Comparison of ENCODE assay signal across 8 cellular contexts in the genomic region with DNA sequence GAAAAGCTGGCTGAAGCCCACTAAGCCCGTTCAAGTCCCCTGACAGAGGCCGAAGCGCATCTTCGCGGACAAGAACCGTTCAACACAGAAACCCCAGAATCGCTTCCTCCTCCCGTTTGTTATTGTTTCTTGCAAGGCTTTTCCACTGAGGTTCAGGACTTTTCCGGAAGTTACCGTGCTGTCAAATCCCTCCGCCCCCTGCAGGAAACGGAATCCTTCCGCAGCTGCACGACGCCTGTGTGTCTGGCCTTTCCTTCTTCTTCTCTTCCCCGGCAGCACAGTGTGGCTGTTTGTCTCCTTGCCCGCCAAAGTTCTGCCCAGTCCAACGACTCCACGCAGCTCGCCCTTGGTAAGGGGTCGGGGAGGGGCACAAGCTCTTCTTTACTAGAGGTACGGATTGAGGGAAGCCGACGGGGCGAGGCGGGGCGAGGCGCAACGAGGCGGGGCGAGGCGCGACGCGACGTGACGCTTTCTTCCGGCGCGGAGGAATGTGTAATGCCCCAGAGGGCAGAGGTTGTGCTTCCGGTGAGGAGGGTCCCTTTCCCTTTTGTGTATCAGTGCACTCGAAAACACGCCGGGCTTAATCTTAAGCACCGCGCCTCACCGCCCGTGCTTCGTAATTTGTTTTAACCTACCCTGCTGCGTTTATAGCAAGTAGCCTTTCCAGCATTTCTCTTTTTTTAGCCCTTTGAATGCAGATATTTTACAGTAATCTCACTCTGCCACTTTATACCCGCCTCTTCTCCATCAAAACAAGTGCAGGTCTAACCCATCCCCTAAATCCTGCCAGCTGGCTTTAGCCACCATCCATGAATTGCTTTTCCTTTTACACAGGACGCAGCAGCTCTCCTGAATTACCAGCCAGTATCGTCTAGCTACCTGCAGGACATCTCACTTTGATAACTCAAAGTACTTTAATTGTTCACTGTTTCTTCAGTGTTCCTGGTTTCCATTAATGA. TPM values are rescaled to one million over a fixed set of nuclear protein-coding genes. Genes with fewer than 3 reads are reported as not detected.
DNase-seq lines count a peak whose midpoint lies in the region; ATAC-seq, FAIRE-seq and TF ChIP-seq lines count a peak whose summit lies in the region.

TSS of gene KDM5A (minus strand) at position 183 of the 959 bp plus-strand sequence. CDS start 229 bp downstream, outside the sequence.

- H3K27ac ChIP-seq in body of pancreas = peak within 1 kb of the TSS; percentile 75 to 93 (median 86)
- H3K27ac ChIP-seq in iPS-18a (ENCODE audit: low read length) = peak within 1 kb of the TSS; percentile 85
- H3K27ac ChIP-seq in small intestine (ENCODE audit: low read depth in 1 of 2, low read length in 1 of 2) = peak within 1 kb of the TSS; percentile 93 to 96

- H3K9me3 ChIP-seq in body of pancreas = no peaks in the 10 kb centered on the region
- H3K9me3 ChIP-seq in iPS-18a (ENCODE audit: control insufficient read depth, low read depth, low read length) = no peaks in the 10 kb centered on the region
- no peaks in the 10 kb centered on the region for H3K9me3 ChIP-seq in small intestine (ENCODE audit: control insufficient read depth, low read depth)

- intact Hi-C loops in body of pancreas (cut with DNase I) = no loop called here

- H3K4me3 ChIP-seq in body of pancreas (peak within 1 kb of the TSS; percentile 57 to 94), iPS-18a (ENCODE audit: low read length) (peak within 1 kb of the TSS; percentile 92), small intestine (ENCODE audit: low read depth in 1 of 2, low read length in 2 of 2) (peak within 1 kb of the TSS; percentile 83 to 100)

- 1 to 2% methylated on average over 36 to 45 of the region's 53 CpGs for WGBS in body of pancreas, 2 donors
- 1% methylated on average over 48 to 53 of the region's 53 CpGs for WGBS in small intestine, 3 donors

- H3K36me3 ChIP-seq in body of pancreas (replicated peaks in 1 of 2; ENCODE audit: insufficient read depth in 1 of 2, low read depth in 2 of 2) (peaks cover 0 to 3% of the 10 kb centered on the region in 2 donors), iPS-18a (ENCODE audit: control insufficient read depth, low read depth, low read length) (peaks cover 2% of the 10 kb centered on the region), small intestine (ENCODE audit: control insufficient read depth in 2 of 2, insufficient read depth in 2 of 2, low read length in 2 of 2) (no peaks in the 10 kb centered on the region)

- H3K9ac ChIP-seq in iPS-18a (ENCODE audit: low read length) = peak within 1 kb of the TSS; percentile 89

- no peak for FAIRE-seq in small intestine (lab: Jason Lieb, UNC)

- peak in 2 of 3 donors; percentile 75 to 76 for TF ChIP-seq POLR2A in body of pancreas (IDR thresholded peaks at IDR 0.05)

- H3K4me1 ChIP-seq in body of pancreas = peaks cover 34% of the 10 kb centered on the region
- peaks cover 13% of the 10 kb centered on the region for H3K4me1 ChIP-seq in iPS-18a (ENCODE audit: control insufficient read depth, low read depth, low read length)
- H3K4me1 ChIP-seq in small intestine (ENCODE audit: control insufficient read depth in 2 of 2, insufficient read depth in 1 of 2, low read depth in 1 of 2, low read length in 1 of 2) = peaks cover 0 to 5% of the 10 kb centered on the region in 2 donors

- peak in 4 of 7 experiments; percentile 5 to 26 (median 16) for TF ChIP-seq CTCF in body of pancreas (IDR thresholded peaks at IDR 0.05)

- H3K27me3 ChIP-seq in body of pancreas (no peaks in the 10 kb centered on the region), iPS-18a (ENCODE audit: control insufficient read depth, insufficient read depth, low read length) (no peaks in the 10 kb centered on the region), small intestine (ENCODE audit: control insufficient read depth in 2 of 2, insufficient read depth in 2 of 2, low read length in 2 of 2) (no peaks in the 10 kb centered on the region)

- DNase-seq in body of pancreas = peak; percentile 87 to 92 (median 90)
- DNase-seq in small intestine = peak; percentile 91
- no peak for DNase-seq in NCI-H1436 (lab: John Stamatoyannopoulos, UW)
- DNase-seq in hippocampal formation (lab: John Stamatoyannopoulos, UW) = no peak

- ATAC-seq in GM18517 (IDR thresholded peaks at IDR 0.05; ENCODE audit: unreplicated experiment) = peak; percentile 85
- ATAC-seq in HG02981 (IDR thresholded peaks at IDR 0.05; ENCODE audit: unreplicated experiment) = peak; percentile 93
- ATAC-seq in SK-N-SH treated with all-trans-retinoic acid at 6 μM for 48 hours = peak; percentile 91
- peak; percentile 99 for ATAC-seq in body of pancreas

TF ChIP-seq in SK-N-SH treated with all-trans-retinoic acid at 6 μM for 48 hours, 23 proteins besides CTCF, POLR2A, EP300 and RAD21:
- TF ChIP-seq ESRRG (CRISPR knock-in tag; IDR thresholded peaks at IDR 0.05) = no peak
- TF ChIP-seq, protein P1, sequence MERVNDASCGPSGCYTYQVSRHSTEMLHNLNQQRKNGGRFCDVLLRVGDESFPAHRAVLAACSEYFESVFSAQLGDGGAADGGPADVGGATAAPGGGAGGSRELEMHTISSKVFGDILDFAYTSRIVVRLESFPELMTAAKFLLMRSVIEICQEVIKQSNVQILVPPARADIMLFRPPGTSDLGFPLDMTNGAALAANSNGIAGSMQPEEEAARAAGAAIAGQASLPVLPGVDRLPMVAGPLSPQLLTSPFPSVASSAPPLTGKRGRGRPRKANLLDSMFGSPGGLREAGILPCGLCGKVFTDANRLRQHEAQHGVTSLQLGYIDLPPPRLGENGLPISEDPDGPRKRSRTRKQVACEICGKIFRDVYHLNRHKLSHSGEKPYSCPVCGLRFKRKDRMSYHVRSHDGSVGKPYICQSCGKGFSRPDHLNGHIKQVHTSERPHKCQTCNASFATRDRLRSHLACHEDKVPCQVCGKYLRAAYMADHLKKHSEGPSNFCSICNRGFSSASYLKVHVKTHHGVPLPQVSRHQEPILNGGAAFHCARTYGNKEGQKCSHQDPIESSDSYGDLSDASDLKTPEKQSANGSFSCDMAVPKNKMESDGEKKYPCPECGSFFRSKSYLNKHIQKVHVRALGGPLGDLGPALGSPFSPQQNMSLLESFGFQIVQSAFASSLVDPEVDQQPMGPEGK (CRISPR knock-in tag; IDR thresholded peaks at IDR 0.05; ENCODE audit: borderline replicate concordance) = peak; percentile 77; the same call in 1 of the 2 replicates
TF ChIP-seq in SK-N-SH treated with all-trans-retinoic acid at 6 μM for 48 hours: peak in this region for 1.

RNA-seq across cellular contexts. Expression of gene KDM5A, which starts in this region (rescaled TPM):
- total RNA-seq in body of pancreas = 10 to 100 TPM; 24.4 to 67.6 TPM
- polyA plus RNA-seq in small intestine = 1 to 10 TPM; 4.1 to 8.3 (median 7.8) TPM

Comparison
In these comparisons a context has a peak if more than half of its experiments do, and no peak if none do; other contexts are left out.
1. DNase-seq: peak in body of pancreas (4 of 4) and small intestine (single experiment); none in NCI-H1436 (single experiment) and hippocampal formation (0 of 2).
2. Peak in every context shown above with its lines, with median percentiles within 50 percentile points of each other: ATAC-seq, H3K27ac ChIP-seq and H3K4me3 ChIP-seq.